Comparison of ENCODE assay signal across 10 cellular contexts in the genomic region with DNA sequence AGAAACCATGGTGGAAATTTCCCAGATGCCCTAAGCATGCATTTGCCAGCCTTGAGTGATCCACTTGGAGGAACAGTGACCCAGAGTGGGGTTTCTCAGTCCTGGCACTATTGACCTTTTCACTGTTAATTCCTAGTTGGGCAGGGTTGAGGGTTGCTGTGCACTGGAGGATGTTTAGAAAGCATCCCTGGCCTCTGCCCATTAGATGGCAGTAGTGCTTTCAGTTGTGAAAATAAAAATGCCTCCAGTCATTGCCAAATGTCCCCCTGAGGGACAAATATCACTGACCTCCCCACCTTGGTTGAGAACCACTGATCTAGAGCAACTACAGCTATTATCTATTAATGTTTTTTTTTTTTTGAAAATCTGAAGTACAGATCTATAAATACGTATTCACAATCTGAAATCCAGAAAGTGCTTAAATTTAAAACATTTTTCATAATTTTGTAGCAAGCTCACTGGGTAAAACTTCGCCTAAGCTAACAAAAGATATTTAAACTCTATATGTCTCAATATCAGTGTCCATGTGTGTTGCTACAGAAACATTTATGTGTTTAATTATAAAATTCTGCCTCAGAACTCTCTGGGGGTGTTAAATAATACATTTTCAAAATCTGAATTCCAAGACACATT. TPM values are rescaled to one million over a fixed set of nuclear protein-coding genes. Genes with fewer than 3 reads are reported as not detected.
DNase-seq lines count a peak whose midpoint lies in the region; ATAC-seq, FAIRE-seq and TF ChIP-seq lines count a peak whose summit lies in the region.
"Had no signal": no experiment of that assay in that cellular context is flagged by ENCODE, and none has a peak within 500 bp of the region (broad histone marks: within the 10 kb centered on the region; RNA-seq: fewer than 3 reads in every experiment).

No MANE protein-coding gene starts in this region.

- peak; percentile 78 for TF ChIP-seq CTCF in BJ (IDR thresholded peaks at IDR 0.05; ENCODE audit: insufficient read depth, low read depth, low read length)
- TF ChIP-seq CTCF in epithelial cell of proximal tubule (conservative IDR thresholded peaks at IDR 0.05; ENCODE audit: low read depth, low read length): peak; percentile 83
- peak in 3 of 4 donors; percentile 36 to 50 (median 39) for TF ChIP-seq CTCF in pancreas (IDR thresholded peaks at IDR 0.05)

- no peaks in the 10 kb centered on the region for H3K4me1 Mint-ChIP-seq in activated T-cell treated with anti-CD3 and anti-CD28 coated beads, Interleukin-2, amount 50 U/mL, for 24 hours (ENCODE audit: low read depth)
- H3K4me1 Mint-ChIP-seq: IgD-negative memory B cell had no signal

- POLR2A ChIA-PET in BJ (lab: Charles Lee): no interaction called here

- H3K4me3 ChIP-seq in BJ (ENCODE audit: low read depth, low read length) (no peak overlapping the region), epithelial cell of proximal tubule (ENCODE audit: low read depth, low read length) (no peak overlapping the region), pancreas (no peak overlapping the region)

- peak; percentile 57 for ATAC-seq in GM19351 (IDR thresholded peaks at IDR 0.05; ENCODE audit: unreplicated experiment)
- peak; percentile 55 to 90 (median 82) for ATAC-seq in pancreas
- ATAC-seq in HG02623 (IDR thresholded peaks at IDR 0.05; ENCODE audit: unreplicated experiment): no peak

- peaks cover 0 to 11% (median 0%) of the 10 kb centered on the region in 3 donors for H3K4me1 ChIP-seq in pancreas

- no peak for DNase-seq in BJ (ENCODE audit: low read depth)
- DNase-seq in RCC 7860 (ENCODE audit: low spot score): no peak
- no peak for DNase-seq in epithelial cell of proximal tubule (ENCODE audit: low read depth)
- DNase-seq in pancreas: no peak
- DNase-seq in activated T-cell treated with anti-CD3 and anti-CD28 coated beads, Interleukin-2, amount 50 U/mL, for 48 hours: no peak
- DNase-seq in activated T-cell treated with anti-CD3 and anti-CD28 coated beads, Interleukin-2, amount 50 U/mL, for 24 hours: no peak

- no peak overlapping the region for H3K27ac ChIP-seq in pancreas

- no peak overlapping the region for H3K27ac Mint-ChIP-seq in activated T-cell treated with anti-CD3 and anti-CD28 coated beads, Interleukin-2, amount 50 U/mL, for 24 hours
- H3K27ac Mint-ChIP-seq: IgD-negative memory B cell; stimulated activated naive CD8-positive, alpha-beta T cell treated with anti-CD3 and anti-CD28 coated beads, Interleukin-15, Interleukin-2, amounts not matched to agents 100 ng/mL and 50 ng/mL, for 24 hours had no signal

- no peaks in the 10 kb centered on the region for H3K27me3 ChIP-seq in BJ (ENCODE audit: control insufficient read depth, insufficient read depth, low read length)
- no peaks in the 10 kb centered on the region for H3K27me3 ChIP-seq in pancreas

- H3K9me3 ChIP-seq in pancreas: no peaks in the 10 kb centered on the region

- 71 to 73% methylated on average over 2 of the region's 2 CpGs for WGBS in pancreas, 2 donors

- H3K36me3 ChIP-seq in BJ (ENCODE audit: control insufficient read depth, insufficient read depth, low read length): no peaks in the 10 kb centered on the region
- peaks cover 0 to 3% (median 0%) of the 10 kb centered on the region in 3 donors for H3K36me3 ChIP-seq in pancreas

- peaks cover 62% of the 10 kb centered on the region for H3K36me3 Mint-ChIP-seq in activated T-cell treated with anti-CD3 and anti-CD28 coated beads, Interleukin-2, amount 50 U/mL, for 24 hours (ENCODE audit: low read depth)

- H3K27me3 Mint-ChIP-seq in activated T-cell treated with anti-CD3 and anti-CD28 coated beads, Interleukin-2, amount 50 U/mL, for 24 hours: no peaks in the 10 kb centered on the region
- H3K27me3 Mint-ChIP-seq: IgD-negative memory B cell; stimulated activated naive CD8-positive, alpha-beta T cell treated with anti-CD3 and anti-CD28 coated beads, Interleukin-15, Interleukin-2, amounts not matched to agents 100 ng/mL and 50 ng/mL, for 24 hours had no signal

- no peak overlapping the region for H3K4me3 Mint-ChIP-seq in activated T-cell treated with anti-CD3 and anti-CD28 coated beads, Interleukin-2, amount 50 U/mL, for 24 hours
- H3K4me3 Mint-ChIP-seq: IgD-negative memory B cell; stimulated activated naive CD8-positive, alpha-beta T cell treated with anti-CD3 and anti-CD28 coated beads, Interleukin-15, Interleukin-2, amounts not matched to agents 100 ng/mL and 50 ng/mL, for 24 hours had no signal

- no peaks in the 10 kb centered on the region for H3K9me3 Mint-ChIP-seq in activated T-cell treated with anti-CD3 and anti-CD28 coated beads, Interleukin-2, amount 50 U/mL, for 24 hours
- H3K9me3 Mint-ChIP-seq: IgD-negative memory B cell; stimulated activated naive CD8-positive, alpha-beta T cell treated with anti-CD3 and anti-CD28 coated beads, Interleukin-15, Interleukin-2, amounts not matched to agents 100 ng/mL and 50 ng/mL, for 24 hours had no signal

- peak; percentile 45 for FAIRE-seq in RCC 7860 (lab: Jason Lieb, UNC)
- no peak for FAIRE-seq in pancreas (lab: Jason Lieb, UNC)

- CTCF ChIA-PET in BJ (lab: Yijun Ruan, JAX): interaction anchor here (0.6 to 7.7 kb wide), 8 partner anchors 10 to 529 kb away, joined by 3 to 121 read pairs (median 4); no protein-coding TSS in a partner anchor

- intact Hi-C loops in pancreas (cut with DNase I): no loop called here

RNA-seq across cellular contexts. Expression of gene F3, which starts 27.3 kb away (rescaled TPM):
- polyA plus RNA-seq in BJ (2011; rRNA removed) (52.6 and 95.2 TPM in 2 replicates), pancreas (10 to 100 TPM; 39.4 to 62.6 TPM)
- polyA minus RNA-seq in BJ (2011; rRNA and poly(A)+ RNA removed): 51.5 and 72.5 TPM in 2 replicates
- total RNA-seq in epithelial cell of proximal tubule (179 and 246 TPM in 2 replicates), pancreas (100 to 1,000 TPM in 1 of 6 donors, 10 to 100 TPM in 5; 14.8 to 117 (median 43.2) TPM)
- polyA plus RNA-seq: IgD-negative memory B cell had no signal
